In the genomic region with DNA sequence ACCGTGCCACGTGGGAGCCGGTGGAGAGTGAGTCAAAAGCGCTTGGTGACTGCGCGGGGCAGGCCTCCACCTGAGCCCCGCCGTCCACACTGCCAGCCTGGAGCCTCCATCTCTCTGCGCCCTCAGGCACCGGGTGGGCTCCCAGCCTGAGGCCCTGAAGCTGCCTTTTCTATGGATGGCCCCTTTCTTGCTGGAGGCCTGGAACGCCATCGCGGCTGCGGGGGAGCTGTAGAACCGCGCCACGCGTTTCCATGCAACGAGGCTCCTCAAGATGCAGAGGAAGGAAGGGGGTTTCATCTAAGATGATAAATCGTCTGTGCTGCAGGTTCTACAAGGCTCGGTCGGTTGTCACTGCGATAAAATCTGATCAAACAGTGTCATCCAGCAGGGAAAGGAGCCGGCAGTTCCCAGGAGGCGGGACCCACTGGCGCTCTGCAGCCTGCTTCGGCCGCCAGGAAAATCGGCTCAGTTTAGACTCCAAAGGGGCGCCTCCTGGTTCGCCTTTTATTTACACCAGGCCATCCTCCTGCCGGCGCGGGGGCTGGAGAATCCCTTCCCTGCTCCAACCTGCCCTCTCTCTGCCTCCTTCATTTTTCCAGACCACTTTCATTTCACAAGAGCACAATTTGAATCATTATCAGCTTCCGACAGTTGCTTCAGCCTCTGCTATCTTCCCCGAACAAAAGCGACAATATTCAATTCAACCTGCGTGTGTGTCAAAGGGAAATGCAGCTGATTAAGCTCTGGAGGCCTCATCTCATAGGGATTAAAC, we compare ENCODE assay signal across 29 cellular contexts.
DNase-seq lines count a peak whose midpoint lies in the region; ATAC-seq, FAIRE-seq and TF ChIP-seq lines count a peak whose summit lies in the region.
"Had no signal": no experiment of that assay in that cellular context is flagged by ENCODE, and none has a peak within 500 bp of the region (broad histone marks: within the 10 kb centered on the region; RNA-seq: fewer than 3 reads in every experiment).

No MANE protein-coding gene starts in this region.

- CTCF ChIA-PET in HepG2 (lab: Yijun Ruan, JAX; ENCODE audit: low intra/inter-chr PET ratio, low total read pairs), result no interaction called here

- in situ Hi-C loops in HepG2 (cut with HindIII; ENCODE audit: extremely low pct_ligation_motif_present, low pct_unique_long_range_greater_than_20kb), result no loop called here

- no peak for TF ChIP-seq RAD21 in HepG2 (CRISPR knock-in tag; IDR thresholded peaks at IDR 0.05)

- no peak overlapping the region for H3K9ac ChIP-seq in HepG2 (ENCODE audit: insufficient read depth, low read depth, low read length)
- H3K9ac ChIP-seq: BLaER1 treated with 17β-estradiol and CSF1 and Interleukin-3, amounts not matched to agents 10 nM and 100 nM had no signal

- peaks cover 12% of the 10 kb centered on the region for H3K9me3 Mint-ChIP-seq in osteocyte (ENCODE audit: unreplicated experiment)
- H3K9me3 Mint-ChIP-seq: activated CD4-positive, alpha-beta T cell treated with anti-CD3 and anti-CD28 coated beads, Interleukin-2, amount 10 ng/mL, durations not matched to agents 7 days and 5 days; stimulated activated naive CD8-positive, alpha-beta T cell treated with anti-CD3 and anti-CD28 coated beads, Interleukin-15, Interleukin-2, amounts not matched to agents 100 ng/mL and 50 ng/mL, for 24 hours; T-helper 1 cell treated with Interleukin-12 subunit alpha and Interleukin-12 subunit beta and Interleukin-4 antibody, amounts not matched to agents 30 μg/mL and 1 μg/mL, for 36 hours had no signal

- DNase-seq in right lobe of liver, result peak; percentile 9 to 34 (median 19)
- no peak for DNase-seq in HepG2 (ENCODE audit: low spot score)
- peak; percentile 46 for DNase-seq in coronary artery (ENCODE audit: low spot score)
- DNase-seq in osteocyte (ENCODE audit: extremely low spot score, unreplicated experiment), result peak; percentile 80
- no peak for DNase-seq in NCI-H345 treated with DMSO at 0.1 percent for 48 hours (lab: John Stamatoyannopoulos, UW; ENCODE audit: unreplicated experiment)
- DNase-seq in GDM1 (lab: John Stamatoyannopoulos, UW), result no peak
- DNase-seq in foreskin melanocyte, result no peak
- DNase-seq: ACHN; activated CD4-positive, alpha-beta T cell treated with anti-CD3 and anti-CD28 coated beads, Interleukin-2, amount 10 ng/mL, durations not matched to agents 7 days and 5 days; activated naive CD4-positive, alpha-beta T cell; amniotic stem cell; cortex of kidney; left cardiac atrium; MG63; NCI-H1417 treated with DMSO at 0.1 percent for 48 hours; NCI-H2107; NCI-H510A; PC-9; stimulated activated CD4-positive, alpha-beta T cell treated with anti-CD3 and anti-CD28 coated beads, Interleukin-12 subunit alpha, Interleukin-12 subunit beta, amount 100 ng/mL, for 4 hours; stimulated activated CD4-positive, alpha-beta T cell treated with anti-CD3 and anti-CD28 coated beads, Interleukin-4, amount 100 ng/mL, for 4 hours had no signal

- no peaks in the 10 kb centered on the region for H3K36me3 Mint-ChIP-seq in osteocyte (ENCODE audit: unreplicated experiment)
- H3K36me3 Mint-ChIP-seq: IgD-negative memory B cell had no signal

- H3K4me3 ChIP-seq in right lobe of liver (no peak overlapping the region), HepG2 (replicated peaks in 1 of 3; ENCODE audit: insufficient read depth in 1 of 3, low read depth in 2 of 3, low read length in 3 of 3) (no peak overlapping the region), coronary artery (no peak overlapping the region)
- H3K4me3 ChIP-seq: BLaER1 treated with 17β-estradiol and CSF1 and Interleukin-3, amounts not matched to agents 10 nM and 100 nM; MG63; PC-9; upper lobe of left lung had no signal

- H3K27ac ChIP-seq in right lobe of liver (no peak overlapping the region), HepG2 (ENCODE audit: extremely low read length, insufficient read depth, low read length) (no peak overlapping the region), coronary artery (no peak overlapping the region)
- H3K27ac ChIP-seq: BLaER1 treated with 17β-estradiol and CSF1 and Interleukin-3, amounts not matched to agents 10 nM and 100 nM; PC-9; upper lobe of left lung had no signal

- 58% methylated on average over 13 of the region's 38 CpGs for WGBS in right lobe of liver (ENCODE audit: insufficient coverage, low coverage, low lambda C conversion rate, missing lambda C conversion rate)
- WGBS in HepG2 (ENCODE audit: low lambda C conversion rate), result 56% methylated on average over 36 of the region's 38 CpGs

- no peak for TF ChIP-seq POLR2A in right lobe of liver (IDR thresholded peaks at IDR 0.05)
- no peak for TF ChIP-seq POLR2A in HepG2 (IDR thresholded peaks at IDR 0.05; ENCODE audit: insufficient read depth in 1 of 2, low read depth in 2 of 2, low read length in 2 of 2)

- no peaks in the 10 kb centered on the region for H3K9me3 ChIP-seq in right lobe of liver
- H3K9me3 ChIP-seq in HepG2 (ENCODE audit: low read length), result no peaks in the 10 kb centered on the region
- H3K9me3 ChIP-seq: BLaER1 treated with 17β-estradiol and CSF1 and Interleukin-3, amounts not matched to agents 10 nM and 100 nM; MG63; upper lobe of left lung had no signal

- H3K4me1 Mint-ChIP-seq in osteocyte (ENCODE audit: unreplicated experiment), result no peaks in the 10 kb centered on the region
- H3K4me1 Mint-ChIP-seq: activated CD4-positive, alpha-beta T cell treated with anti-CD3 and anti-CD28 coated beads, Interleukin-2, amount 10 ng/mL, durations not matched to agents 7 days and 5 days; IgD-negative memory B cell had no signal

- intact Hi-C loops in right lobe of liver (cut with DNase I), result no loop called here
- intact Hi-C loops in HepG2 (cut with micrococcal nuclease; ENCODE audit: unreplicated experiment), result no loop called here

- H3K27me3 ChIP-seq in right lobe of liver (no peaks in the 10 kb centered on the region), HepG2 (ENCODE audit: control insufficient read depth in 1 of 2, insufficient read depth in 2 of 2, low read length in 2 of 2) (peaks cover 1 to 11% of the 10 kb centered on the region in 2 experiments; a peak in 2 of 5 replicates)
- H3K27me3 ChIP-seq: BLaER1 treated with 17β-estradiol and CSF1 and Interleukin-3, amounts not matched to agents 10 nM and 100 nM; MG63; upper lobe of left lung had no signal

- H3K79me2 ChIP-seq in HepG2 (ENCODE audit: insufficient read depth, low read length), result no peaks in the 10 kb centered on the region

- H3K27ac Mint-ChIP-seq in osteocyte (ENCODE audit: unreplicated experiment), result no peak overlapping the region
- H3K27ac Mint-ChIP-seq: activated CD4-positive, alpha-beta T cell treated with anti-CD3 and anti-CD28 coated beads, Interleukin-2, amount 10 ng/mL, durations not matched to agents 7 days and 5 days; IgD-negative memory B cell; stimulated activated naive CD8-positive, alpha-beta T cell treated with anti-CD3 and anti-CD28 coated beads, Interleukin-15, Interleukin-2, amounts not matched to agents 100 ng/mL and 50 ng/mL, for 24 hours; T-helper 1 cell treated with Interleukin-12 subunit alpha and Interleukin-12 subunit beta and Interleukin-4 antibody, amounts not matched to agents 30 μg/mL and 1 μg/mL, for 36 hours had no signal

- FAIRE-seq in HepG2 (lab: Jason Lieb, UNC), result no peak
- FAIRE-seq: bronchial epithelial cell, D721Med, H54 had no signal

- H2AFZ ChIP-seq in HepG2 (ENCODE audit: low read length), result no peak overlapping the region
- H2AFZ ChIP-seq: PC-9 had no signal

- POLR2A ChIA-PET in HepG2 (lab: Yijun Ruan, JAX), result no interaction called here

- TF ChIP-seq EP300 in HepG2 (IDR thresholded peaks at IDR 0.05; ENCODE audit: low read depth in 2 of 2, low read length in 2 of 2) (no peak), HepG2 (CRISPR knock-in tag; IDR thresholded peaks at IDR 0.05; ENCODE audit: borderline replicate concordance) (no peak)

- no peak overlapping the region for H3K4me3 Mint-ChIP-seq in osteocyte (ENCODE audit: unreplicated experiment)
- H3K4me3 Mint-ChIP-seq: activated CD4-positive, alpha-beta T cell treated with anti-CD3 and anti-CD28 coated beads, Interleukin-2, amount 10 ng/mL, durations not matched to agents 7 days and 5 days; IgD-negative memory B cell; stimulated activated naive CD8-positive, alpha-beta T cell treated with anti-CD3 and anti-CD28 coated beads, Interleukin-15, Interleukin-2, amounts not matched to agents 100 ng/mL and 50 ng/mL, for 24 hours; T-helper 1 cell treated with Interleukin-12 subunit alpha and Interleukin-12 subunit beta and Interleukin-4 antibody, amounts not matched to agents 30 μg/mL and 1 μg/mL, for 36 hours had no signal

- no peaks in the 10 kb centered on the region for H3K4me1 ChIP-seq in right lobe of liver
- no peaks in the 10 kb centered on the region for H3K4me1 ChIP-seq in HepG2 (ENCODE audit: insufficient read depth, low read length)
- H3K4me1 ChIP-seq: BLaER1 treated with 17β-estradiol and CSF1 and Interleukin-3, amounts not matched to agents 10 nM and 100 nM; upper lobe of left lung had no signal

- H3K27me3 Mint-ChIP-seq in osteocyte (ENCODE audit: unreplicated experiment), result no peaks in the 10 kb centered on the region
- H3K27me3 Mint-ChIP-seq: activated CD4-positive, alpha-beta T cell treated with anti-CD3 and anti-CD28 coated beads, Interleukin-2, amount 10 ng/mL, durations not matched to agents 7 days and 5 days; IgD-negative memory B cell had no signal

- BruUV-seq in HepG2 (replicated peaks; lab: Mats Ljungman, UMichigan), result no TSS peak

- no peaks in the 10 kb centered on the region for H4K20me1 ChIP-seq in HepG2 (ENCODE audit: insufficient read depth, low read length)

- ATAC-seq in right lobe of liver (no peak), HepG2 (no peak), GM21367 (IDR thresholded peaks at IDR 0.05; ENCODE audit: unreplicated experiment) (no peak)
- ATAC-seq: left cardiac atrium had no signal

- no peak overlapping the region for H3K4me2 ChIP-seq in HepG2 (ENCODE audit: low read depth, low read length)
- H3K4me2 ChIP-seq: BLaER1 treated with 17β-estradiol and CSF1 and Interleukin-3, amounts not matched to agents 10 nM and 100 nM; PC-9 had no signal

- TF ChIP-seq CTCF in right lobe of liver (IDR thresholded peaks at IDR 0.05) (no peak), HepG2 (CRISPR knock-in tag; IDR thresholded peaks at IDR 0.05) (no peak), coronary artery (IDR thresholded peaks at IDR 0.05) (no peak), osteocyte (IDR thresholded peaks at IDR 0.05) (no peak)

- H3K36me3 ChIP-seq in right lobe of liver (no peaks in the 10 kb centered on the region), HepG2 (replicated peaks in 1 of 2; ENCODE audit: control insufficient read depth in 1 of 2, insufficient read depth in 2 of 2, low read length in 2 of 2) (no peaks in the 10 kb centered on the region)
- H3K36me3 ChIP-seq: BLaER1 treated with 17β-estradiol and CSF1 and Interleukin-3, amounts not matched to agents 10 nM and 100 nM; MG63; upper lobe of left lung had no signal

TF ChIP-seq in HepG2, 621 proteins besides CTCF, POLR2A, EP300 and RAD21:
- no peak for TF ChIP-seq FOSL1 (CRISPR knock-in tag; IDR thresholded peaks at IDR 0.05; ENCODE audit: borderline replicate concordance)
- TF ChIP-seq ZNF703 (CRISPR knock-in tag; IDR thresholded peaks at IDR 0.05; ENCODE audit: borderline replicate concordance), result no peak
TF ChIP-seq in HepG2: peak in this region for 0.

Comparison
In these comparisons a context has a peak if more than half of its experiments do, and no peak if none do; other contexts are left out.
1. DNase-seq: peak in right lobe of liver (3 of 3), coronary artery (single experiment) and osteocyte (single experiment); none in HepG2 (single experiment), NCI-H345 treated with DMSO at 0.1 percent for 48 hours (single experiment), GDM1 (single experiment) and foreskin melanocyte (single experiment).